ENCODE assay signal across 21 cellular contexts in genomic region chr9:125638239-125638638, GRCh38.
DNase-seq lines count a peak whose midpoint lies in the region; ATAC-seq, FAIRE-seq and TF ChIP-seq lines count a peak whose summit lies in the region.
"Had no signal": no experiment of that assay in that cellular context is flagged by ENCODE, and none has a peak within 500 bp of the region (broad histone marks: within the 10 kb centered on the region; RNA-seq: fewer than 3 reads in every experiment).

No MANE protein-coding gene starts in this region.

- TF ChIP-seq CTCF in WTC11 (IDR thresholded peaks at IDR 0.05) (no peak), glutamatergic neuron (IDR thresholded peaks at IDR 0.05; ENCODE audit: partially characterized antibody, unreplicated experiment) (no peak), hepatocyte (IDR thresholded peaks at IDR 0.05; ENCODE audit: poor library complexity) (no peak), lower leg skin (IDR thresholded peaks at IDR 0.05) (no peak)

- no peak overlapping the region for H3K4me2 ChIP-seq in hepatocyte
- H3K4me2 ChIP-seq: SK-N-SH had no signal

- no peaks in the 10 kb centered on the region for H3K9me2 ChIP-seq in hepatocyte (replicated peaks; ENCODE audit: insufficient read depth)
- H3K9me2 ChIP-seq: SK-N-SH had no signal

- H3K4me3 ChIP-seq in hepatocyte (no peak overlapping the region), lower leg skin (ENCODE audit: low read depth, poor library complexity, severe bottlenecking) (no peak overlapping the region)
- H3K4me3 ChIP-seq: MG63 had no signal

- no peak for TF ChIP-seq POLR2A in lower leg skin (IDR thresholded peaks at IDR 0.05)

- WGBS in hepatocyte (ENCODE audit: low lambda C conversion rate, missing lambda C conversion rate) = 84% methylated on average over 1 of the region's 1 CpG
- 57 to 65% methylated on average over 1 of the region's 1 CpG for WGBS in lower leg skin, 2 donors

- no peak overlapping the region for H2AFZ ChIP-seq in hepatocyte

- peak; percentile 75 for FAIRE-seq in GM19239 (lab: Jason Lieb, UNC)
- FAIRE-seq: RCC 7860 had no signal

- H3K4me1 ChIP-seq in hepatocyte (ENCODE audit: insufficient read depth) = peaks cover 12% of the 10 kb centered on the region

- H4K20me1 ChIP-seq in hepatocyte (ENCODE audit: insufficient read depth, poor library complexity, severe bottlenecking) = no peaks in the 10 kb centered on the region

- no peaks in the 10 kb centered on the region for H3K27me3 ChIP-seq in hepatocyte
- H3K27me3 ChIP-seq: MG63 had no signal

- H3K27ac ChIP-seq in hepatocyte = no peak overlapping the region

- CTCF ChIA-PET in WTC11 (lab: Charles Lee) = no interaction called here

- H3K9me3 ChIP-seq in hepatocyte (ENCODE audit: low read depth) = no peaks in the 10 kb centered on the region
- H3K9me3 ChIP-seq: MG63, SK-N-SH had no signal

- H3K4me3 Mint-ChIP-seq in WTC11 (no peak overlapping the region), glutamatergic neuron (ENCODE audit: unreplicated experiment) (no peak overlapping the region)
- no peak overlapping the region for H3K4me3 Mint-ChIP-seq in stimulated activated memory B cell treated with anti-CD40 and anti-IgM and Interleukin-4, amounts not matched to agents 10 μg/mL and 1 μg/mL and 100 μg/mL, for 72 hours
- H3K4me3 Mint-ChIP-seq: CD14-positive monocyte, H9 had no signal

- H3K27me3 Mint-ChIP-seq in WTC11 (ENCODE audit: low read depth) (no peaks in the 10 kb centered on the region), glutamatergic neuron (ENCODE audit: unreplicated experiment) (peaks cover 4% of the 10 kb centered on the region)
- H3K27me3 Mint-ChIP-seq in stimulated activated memory B cell treated with anti-CD40 and anti-IgM and Interleukin-4, amounts not matched to agents 10 μg/mL and 1 μg/mL and 100 μg/mL, for 72 hours = no peaks in the 10 kb centered on the region

- H3K4me1 Mint-ChIP-seq in WTC11 (peaks cover 46% of the 10 kb centered on the region), glutamatergic neuron (ENCODE audit: low read depth, unreplicated experiment) (peaks cover 30% of the 10 kb centered on the region)
- peaks cover 62% of the 10 kb centered on the region for H3K4me1 Mint-ChIP-seq in stimulated activated memory B cell treated with anti-CD40 and anti-IgM and Interleukin-4, amounts not matched to agents 10 μg/mL and 1 μg/mL and 100 μg/mL, for 72 hours

- no peaks in the 10 kb centered on the region for H3K36me3 ChIP-seq in hepatocyte (replicated peaks; ENCODE audit: insufficient read depth, low read depth)
- H3K36me3 ChIP-seq: MG63 had no signal

- no peak for DNase-seq in GM19239 (ENCODE audit: insufficient read length, low spot score)
- DNase-seq in WTC11 (ENCODE audit: low spot score) = no peak
- DNase-seq in glutamatergic neuron = no peak
- no peak for DNase-seq in hepatocyte (ENCODE audit: low spot score)
- no peak for DNase-seq in stimulated activated naive CD8-positive, alpha-beta T cell treated with anti-CD3 and anti-CD28 coated beads, Interleukin-15, Interleukin-2, amounts not matched to agents 100 U/mL and 50 U/mL, for 24 hours
- DNase-seq in lower leg skin (ENCODE audit: low spot score in 2 of 2) = no peak
- DNase-seq: ACHN; AML-193; DMS79; H9; Kasumi-1; MG63; NCI-H1092 treated with DMSO at 0.1 percent for 48 hours; NCI-H2081; NCI-H446 treated with DMSO at 0.1 percent for 48 hours; NK-92 treated with Interleukin-12 subunit alpha and Interleukin-12 subunit beta, amount 100 ng/mL, for 24 hours; SHP77; SK-N-SH had no signal

- peaks cover 46% of the 10 kb centered on the region for H3K79me2 ChIP-seq in hepatocyte

- POLR2A ChIA-PET in WTC11 (lab: Charles Lee) = no interaction called here

- H3K27ac Mint-ChIP-seq in WTC11 (peak overlapping the region; percentile 61; the same call in 1 of the 2 replicates), glutamatergic neuron (ENCODE audit: unreplicated experiment) (peak overlapping the region; percentile 18)
- H3K27ac Mint-ChIP-seq in stimulated activated memory B cell treated with anti-CD40 and anti-IgM and Interleukin-4, amounts not matched to agents 10 μg/mL and 1 μg/mL and 100 μg/mL, for 72 hours = peak overlapping the region; percentile 70

- intact Hi-C loops in lower leg skin (cut with DNase I; ENCODE audit: low total_unique reads) = no loop called here

- H3K36me3 Mint-ChIP-seq in WTC11 = no peaks in the 10 kb centered on the region
- H3K36me3 Mint-ChIP-seq in glutamatergic neuron (ENCODE audit: unreplicated experiment) = no peaks in the 10 kb centered on the region
- peaks cover 11% of the 10 kb centered on the region for H3K36me3 Mint-ChIP-seq in stimulated activated memory B cell treated with anti-CD40 and anti-IgM and Interleukin-4, amounts not matched to agents 10 μg/mL and 1 μg/mL and 100 μg/mL, for 72 hours

- no peak for ATAC-seq in WTC11
- ATAC-seq in stimulated activated memory B cell treated with anti-CD40 and anti-IgM and Interleukin-4, amounts not matched to agents 10 μg/mL and 1 μg/mL and 100 μg/mL, for 72 hours = no peak
- ATAC-seq in stimulated activated naive CD8-positive, alpha-beta T cell treated with anti-CD3 and anti-CD28 coated beads, Interleukin-15, Interleukin-2, amounts not matched to agents 100 U/mL and 50 U/mL, for 24 hours = no peak

- H3K9me3 Mint-ChIP-seq in WTC11 (no peaks in the 10 kb centered on the region), glutamatergic neuron (ENCODE audit: unreplicated experiment) (peaks cover 3% of the 10 kb centered on the region)
- no peaks in the 10 kb centered on the region for H3K9me3 Mint-ChIP-seq in stimulated activated memory B cell treated with anti-CD40 and anti-IgM and Interleukin-4, amounts not matched to agents 10 μg/mL and 1 μg/mL and 100 μg/mL, for 72 hours
- H3K9me3 Mint-ChIP-seq: H9 had no signal

TF ChIP-seq in WTC11, 78 proteins besides CTCF, POLR2A, EP300 and RAD21:
- TF ChIP-seq NFATC4 (CRISPR knock-in tag; IDR thresholded peaks at IDR 0.05) (no peak), CREM (CRISPR knock-in tag; IDR thresholded peaks at IDR 0.05) (no peak), GABPB1 (CRISPR knock-in tag; IDR thresholded peaks at IDR 0.05) (no peak), TEAD1 (CRISPR knock-in tag; IDR thresholded peaks at IDR 0.05) (no peak)

Comparison
In these comparisons a context has a peak if more than half of its experiments do, and no peak if none do; other contexts are left out.
1. H3K27ac Mint-ChIP-seq: peak in every context shown above with its lines; median percentile 70 in stimulated activated memory B cell treated with anti-CD40 and anti-IgM and Interleukin-4, amounts not matched to agents 10 μg/mL and 1 μg/mL and 100 μg/mL, for 72 hours; 61 in WTC11; 18 in glutamatergic neuron.